In the genomic region with DNA sequence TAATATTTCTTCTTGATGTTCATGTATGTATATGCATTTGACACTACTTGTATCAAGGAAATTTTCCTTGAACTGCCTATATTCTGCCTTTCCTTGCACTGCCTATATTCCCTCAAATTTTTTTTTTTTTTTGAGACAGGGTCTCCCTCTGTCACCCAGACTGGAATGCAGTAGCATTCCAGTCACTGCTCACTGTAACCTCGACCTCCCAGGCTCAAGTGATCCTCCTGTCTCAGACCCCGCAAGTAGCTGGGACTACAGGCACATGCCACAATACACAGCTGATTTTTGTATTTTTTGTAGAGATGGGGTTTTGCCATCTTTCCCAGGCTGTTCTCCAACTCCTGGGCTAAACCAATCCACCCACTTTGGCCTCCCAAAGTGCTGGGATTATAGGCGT, we compare ENCODE assay signal across 14 cellular contexts. TPM values are rescaled to one million over a fixed set of nuclear protein-coding genes. Genes with fewer than 3 reads are reported as not detected.
A peak's percentile ranks its signal among the peaks of the same experiment; 100 is the strongest.
DNase-seq lines count a peak whose midpoint lies in the region; ATAC-seq and TF ChIP-seq lines count a peak whose summit lies in the region.
"Had no signal": no experiment of that assay in that cellular context is flagged by ENCODE, and none has a peak within 500 bp of the region (broad histone marks: within the 10 kb centered on the region; RNA-seq: fewer than 3 reads in every experiment).

No MANE protein-coding gene starts in this region.

- no peak overlapping the region for H3K9ac ChIP-seq in fibroblast of lung (ENCODE audit: insufficient read depth, low read length)

- peak overlapping the region; percentile 25 for H3K4me3 Mint-ChIP-seq in activated CD8-positive, alpha-beta T cell treated with anti-CD3 and anti-CD28 coated beads for 36 hours
- no peak overlapping the region for H3K4me3 Mint-ChIP-seq in activated CD8-positive, alpha-beta T cell treated with anti-CD3 and anti-CD28 coated beads, Interleukin-2, amount 10 ng/mL, durations not matched to agents 7 days and 5 days
- peak overlapping the region; percentile 94 for H3K4me3 Mint-ChIP-seq in WTC11

- H3K27me3 Mint-ChIP-seq in activated CD8-positive, alpha-beta T cell treated with anti-CD3 and anti-CD28 coated beads for 36 hours, result no peaks in the 10 kb centered on the region
- no peaks in the 10 kb centered on the region for H3K27me3 Mint-ChIP-seq in activated CD8-positive, alpha-beta T cell treated with anti-CD3 and anti-CD28 coated beads, Interleukin-2, amount 10 ng/mL, durations not matched to agents 7 days and 5 days (ENCODE audit: low read depth)
- H3K27me3 Mint-ChIP-seq in WTC11 (ENCODE audit: low read depth), result peaks cover 3% of the 10 kb centered on the region; the same call in 1 of the 2 replicates

- no peak for TF ChIP-seq CTCF in activated CD8-positive, alpha-beta T cell treated with anti-CD3 and anti-CD28 coated beads for 36 hours (IDR thresholded peaks at IDR 0.05)
- TF ChIP-seq CTCF in WTC11 (IDR thresholded peaks at IDR 0.05) (no peak), fibroblast of lung (conservative IDR thresholded peaks at IDR 0.05 in 1 of 2, IDR thresholded peaks at IDR 0.05 in 1 of 2; ENCODE audit: low read depth in 1 of 2, low read length in 2 of 2) (no peak)

- H3K9me3 ChIP-seq in fibroblast of lung (ENCODE audit: control insufficient read depth, insufficient read depth, low read depth, low read length), result no peaks in the 10 kb centered on the region
- H3K9me3 ChIP-seq: SJSA1 had no signal

- H3K9me3 Mint-ChIP-seq in activated CD8-positive, alpha-beta T cell treated with anti-CD3 and anti-CD28 coated beads for 36 hours, result no peaks in the 10 kb centered on the region
- H3K9me3 Mint-ChIP-seq in activated CD8-positive, alpha-beta T cell treated with anti-CD3 and anti-CD28 coated beads, Interleukin-2, amount 10 ng/mL, durations not matched to agents 7 days and 5 days (ENCODE audit: insufficient read depth), result no peaks in the 10 kb centered on the region
- H3K9me3 Mint-ChIP-seq in WTC11, result no peaks in the 10 kb centered on the region

- H3K36me3 Mint-ChIP-seq in activated CD8-positive, alpha-beta T cell treated with anti-CD3 and anti-CD28 coated beads for 36 hours (ENCODE audit: low read depth), result peaks cover 54% of the 10 kb centered on the region
- H3K36me3 Mint-ChIP-seq in activated CD8-positive, alpha-beta T cell treated with anti-CD3 and anti-CD28 coated beads, Interleukin-2, amount 10 ng/mL, durations not matched to agents 7 days and 5 days (ENCODE audit: low read depth), result peaks cover 36% of the 10 kb centered on the region
- H3K36me3 Mint-ChIP-seq in WTC11, result peaks cover 13% of the 10 kb centered on the region

- intact Hi-C loops in activated CD8-positive, alpha-beta T cell treated with anti-CD3 and anti-CD28 coated beads for 36 hours (cut with micrococcal nuclease), result loop anchor here (10.0 kb wide), 1 partner anchor 114 kb away; a partner anchor contains a TSS

- H3K4me1 Mint-ChIP-seq in activated CD8-positive, alpha-beta T cell treated with anti-CD3 and anti-CD28 coated beads for 36 hours (ENCODE audit: low read depth), result peaks cover 67% of the 10 kb centered on the region
- peaks cover 80% of the 10 kb centered on the region for H3K4me1 Mint-ChIP-seq in activated CD8-positive, alpha-beta T cell treated with anti-CD3 and anti-CD28 coated beads, Interleukin-2, amount 10 ng/mL, durations not matched to agents 7 days and 5 days (ENCODE audit: low read depth)
- peaks cover 68% of the 10 kb centered on the region for H3K4me1 Mint-ChIP-seq in WTC11

- DNase-seq in activated CD8-positive, alpha-beta T cell treated with anti-CD3 and anti-CD28 coated beads for 36 hours, result no peak
- no peak for DNase-seq in activated CD8-positive, alpha-beta T cell treated with anti-CD3 and anti-CD28 coated beads, Interleukin-2, amount 10 ng/mL, durations not matched to agents 7 days and 5 days
- DNase-seq in WTC11 (ENCODE audit: low spot score), result no peak
- no peak for DNase-seq in fibroblast of lung (ENCODE audit: low read depth in 2 of 2)
- no peak for DNase-seq in skeletal muscle cell (ENCODE audit: low read depth)
- DNase-seq in NCI-H187 treated with DMSO at 0.1 percent for 48 hours (lab: John Stamatoyannopoulos, UW), result no peak
- DNase-seq: ACHN; left cardiac atrium; NCI-H1417 treated with DMSO at 0.1 percent for 48 hours; stimulated activated CD4-positive, alpha-beta T cell treated with anti-CD3 and anti-CD28 coated beads, Interleukin-4, amount 100 ng/mL, for 1 hour; substantia nigra had no signal

- CTCF ChIA-PET in activated CD8-positive, alpha-beta T cell treated with anti-CD3 and anti-CD28 coated beads for 36 hours (lab: Charles Lee), result interaction anchor here (1.2 to 1.3 kb wide), 2 partner anchors 81 to 203 kb away, joined by 4 read pairs; no protein-coding TSS in a partner anchor
- CTCF ChIA-PET in activated CD8-positive, alpha-beta T cell treated with anti-CD3 and anti-CD28 coated beads, Interleukin-2, amount 10 ng/mL, durations not matched to agents 7 days and 5 days (lab: Charles Lee), result interaction anchor here (0.7 to 2.4 kb wide), 5 partner anchors 9 to 199 kb away, joined by 3 to 9 read pairs (median 5); a partner anchor contains a TSS
- CTCF ChIA-PET in WTC11 (lab: Charles Lee), result interaction anchor here (0.7 to 1.0 kb wide), 2 partner anchors 81 to 175 kb away, joined by 3 to 4 read pairs; a partner anchor contains a TSS

- no peaks in the 10 kb centered on the region for H3K27me3 ChIP-seq in fibroblast of lung (ENCODE audit: control insufficient read depth, insufficient read depth, low read length)
- H3K27me3 ChIP-seq: SJSA1 had no signal

- no peak for ATAC-seq in activated CD8-positive, alpha-beta T cell treated with anti-CD3 and anti-CD28 coated beads for 36 hours
- no peak for ATAC-seq in activated CD8-positive, alpha-beta T cell treated with anti-CD3 and anti-CD28 coated beads, Interleukin-2, amount 10 ng/mL, durations not matched to agents 7 days and 5 days
- ATAC-seq in WTC11 (no peak), GM21576 (IDR thresholded peaks at IDR 0.05; ENCODE audit: unreplicated experiment) (no peak), HG02970 (IDR thresholded peaks at IDR 0.05; ENCODE audit: low FRiP score, unreplicated experiment) (no peak)
- ATAC-seq: left cardiac atrium had no signal

- H3K27ac ChIP-seq in fibroblast of lung (ENCODE audit: insufficient read depth, low read length), result no peak overlapping the region
- H3K27ac ChIP-seq: SJSA1 had no signal

- H3K27ac Mint-ChIP-seq in activated CD8-positive, alpha-beta T cell treated with anti-CD3 and anti-CD28 coated beads for 36 hours, result peak overlapping the region; percentile 47
- no peak overlapping the region for H3K27ac Mint-ChIP-seq in activated CD8-positive, alpha-beta T cell treated with anti-CD3 and anti-CD28 coated beads, Interleukin-2, amount 10 ng/mL, durations not matched to agents 7 days and 5 days
- peak overlapping the region; percentile 67 for H3K27ac Mint-ChIP-seq in WTC11

- H3K4me1 ChIP-seq in fibroblast of lung (ENCODE audit: control insufficient read depth, extremely low read depth, insufficient read depth, low read length), result peaks cover 2% of the 10 kb centered on the region

- POLR2A ChIA-PET in activated CD8-positive, alpha-beta T cell treated with anti-CD3 and anti-CD28 coated beads for 36 hours (lab: Charles Lee), result interaction anchor here (1.3 kb wide), 1 partner anchor 189 kb away, joined by 4 read pairs; a partner anchor contains a TSS
- POLR2A ChIA-PET in activated CD8-positive, alpha-beta T cell treated with anti-CD3 and anti-CD28 coated beads, Interleukin-2, amount 10 ng/mL, durations not matched to agents 7 days and 5 days (lab: Charles Lee), result interaction anchor here (1.1 kb wide), 1 partner anchor 188 kb away, joined by 4 read pairs; a partner anchor contains a TSS
- POLR2A ChIA-PET in WTC11 (lab: Charles Lee), result interaction anchor here (1.0 kb wide), 1 partner anchor 175 kb away, joined by 5 read pairs; a partner anchor contains a TSS

- H3K36me3 ChIP-seq in fibroblast of lung (ENCODE audit: control insufficient read depth, insufficient read depth, low read length), result no peaks in the 10 kb centered on the region
- H3K36me3 ChIP-seq: SJSA1 had no signal

- peaks cover 72% of the 10 kb centered on the region for H3K79me2 ChIP-seq in fibroblast of lung (ENCODE audit: control insufficient read depth, insufficient read depth, low read length)

- H4K20me1 ChIP-seq in fibroblast of lung (ENCODE audit: control insufficient read depth, extremely low read depth, insufficient read depth, low read length), result peaks cover 6% of the 10 kb centered on the region

- H3K4me3 ChIP-seq in fibroblast of lung (replicated peaks in 1 of 4; ENCODE audit: control extremely low read depth in 1 of 4, insufficient read depth in 1 of 4, low read depth in 3 of 4, low read length in 4 of 4) (peak overlapping the region in 3 of 4 experiments; percentile 93 to 99 (median 96)), skeletal muscle cell (ENCODE audit: low read depth, low read length) (peak overlapping the region; percentile 99)
- H3K4me3 ChIP-seq: SJSA1 had no signal

- H2AFZ ChIP-seq in fibroblast of lung (ENCODE audit: low read length), result no peak overlapping the region

- H3K4me2 ChIP-seq in fibroblast of lung (ENCODE audit: extremely low read depth, insufficient read depth, low read length), result peak overlapping the region; percentile 36

RNA-seq across cellular contexts. Expression of a gene that starts 4.1 kb away (rescaled TPM):
- total RNA-seq in activated CD8-positive, alpha-beta T cell treated with anti-CD3 and anti-CD28 coated beads for 36 hours, result 10 to 100 TPM; 63.6 to 65.7 TPM
- 10 to 100 TPM; 82.4 to 90.6 TPM for total RNA-seq in activated CD8-positive, alpha-beta T cell treated with anti-CD3 and anti-CD28 coated beads, Interleukin-2, amount 10 ng/mL, durations not matched to agents 7 days and 5 days
- total RNA-seq in WTC11 (2021) (176 to 199 TPM (median 178 TPM) in 3 replicates), fibroblast of lung (93.2 and 253 TPM in 2 replicates)
- polyA plus RNA-seq in fibroblast of lung, result 118 and 203 TPM in 2 replicates
- 82.4 and 131 TPM in 2 replicates for polyA plus RNA-seq in fibroblast of lung (2012)
- polyA minus RNA-seq in fibroblast of lung (ENCODE audit: low replicate concordance), result 14.9 and 22.1 TPM in 2 replicates
